Comparison of ENCODE assay signal across 33 cellular contexts in the genomic region with DNA sequence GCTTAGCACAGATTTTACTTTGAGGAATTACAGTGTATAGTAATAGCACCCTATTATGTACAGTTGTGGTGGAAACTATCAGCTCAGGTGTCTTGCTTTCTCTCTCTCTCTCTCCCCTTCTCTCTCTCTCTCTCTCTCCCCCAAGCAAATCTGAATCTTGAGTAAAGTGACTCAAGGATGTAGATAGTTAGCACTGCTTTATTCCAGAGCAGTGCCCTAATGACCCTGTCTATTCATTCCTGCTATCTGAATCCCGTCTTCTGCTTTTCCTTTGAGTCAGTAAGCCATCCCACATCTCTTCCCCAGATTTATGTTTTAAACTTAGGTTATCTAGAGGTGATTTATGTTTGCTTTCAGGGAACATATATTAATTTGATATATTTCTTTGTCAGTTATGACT. TPM values are rescaled to one million over a fixed set of nuclear protein-coding genes. Genes with fewer than 3 reads are reported as not detected.
"Had no signal": no experiment of that assay in that cellular context is flagged by ENCODE, and none has a peak within 500 bp of the region (broad histone marks: within the 10 kb centered on the region; RNA-seq: fewer than 3 reads in every experiment).

No MANE protein-coding gene starts in this region.

- H3K4me3 ChIP-seq: body of pancreas, esophagus muscularis mucosa, gastroesophageal sphincter, heart right ventricle, hepatocyte had no signal

- H2AFZ ChIP-seq: hepatocyte had no signal

- H3K79me2 ChIP-seq: hepatocyte had no signal

- H3K4me1 ChIP-seq: foreskin keratinocyte had no signal

- H3K36me3 ChIP-seq: esophagus muscularis mucosa, gastroesophageal sphincter, heart right ventricle had no signal

- H3K27me3 ChIP-seq: body of pancreas had no signal

- DNase-seq: activated CD4-positive, alpha-beta memory T cell treated with anti-CD3 and anti-CD28 coated beads, Interleukin-2, amount 10 ng/mL, durations not matched to agents 7 days and 5 days; activated CD4-positive, alpha-beta T cell treated with anti-CD3 and anti-CD28 coated beads for 1 hour; activated CD4-positive, alpha-beta T cell treated with anti-CD3 and anti-CD28 coated beads for 4 hours; activated CD4-positive, alpha-beta T cell treated with anti-CD3 and anti-CD28 coated beads, Interleukin-2, amount 10 ng/mL, durations not matched to agents 7 days and 5 days; activated CD4-positive, alpha-beta T cell treated with anti-CD3 and anti-CD28 coated beads, Interleukin-2, amount 50 U/mL, for 4 hours; activated effector memory CD4-positive, alpha-beta T cell treated with Interleukin-2 at 50 U/mL for 16 hours; activated gamma-delta T cell treated with Interleukin-2 at 50 U/mL for 16 hours; activated naive CD4-positive, alpha-beta T cell treated with anti-CD3 and anti-CD28 coated beads, Interleukin-2, amount 50 U/mL, for 16 hours; activated naive CD4-positive, alpha-beta T cell treated with Interleukin-2 at 50 U/mL for 16 hours; activated naive CD8-positive, alpha-beta T cell treated with anti-CD3 and anti-CD28 coated beads, Interleukin-2, amount 10 ng/mL, durations not matched to agents 7 days and 5 days; activated T-cell treated with anti-CD3 and anti-CD28 coated beads, Interleukin-2, amount 50 U/mL, for 4 hours; amniotic stem cell; anterior cingulate cortex; body of pancreas; caudate nucleus; cortex of kidney; dermis blood vessel endothelial cell; effector CD4-positive, alpha-beta T cell; effector memory CD8-positive, alpha-beta T cell; erythroblast; foreskin keratinocyte; heart right ventricle; T-helper 1 cell; T-helper 2 cell had no signal

- H3K9me3 ChIP-seq: body of pancreas, gastroesophageal sphincter, heart right ventricle had no signal

- FAIRE-seq: colon had no signal

- H3K27ac ChIP-seq: body of pancreas, esophagus muscularis mucosa, foreskin keratinocyte, gastroesophageal sphincter, heart right ventricle, hepatocyte, VCaP had no signal

- ATAC-seq: activated T-cell treated with anti-CD3 and anti-CD28 coated beads, Interleukin-2, amount 50 U/mL, for 4 hours; activated T-helper 17 cell treated with anti-CD3 and anti-CD28 coated beads, Interleukin-2, amount 50 U/mL, for 72 hours; body of pancreas; effector memory CD8-positive, alpha-beta T cell; foreskin keratinocyte; gastroesophageal sphincter; heart right ventricle; WTC11 had no signal

- H3K4me2 ChIP-seq: hepatocyte had no signal

RNA-seq across cellular contexts. Expression of a gene that starts 5.2 kb away (rescaled TPM):
- total RNA-seq: chondrocyte, foreskin keratinocyte, glomerular endothelial cell had no signal
- polyA plus RNA-seq: foreskin keratinocyte had no signal

RNA-seq across cellular contexts. Expression of a gene that starts 24.5 kb away (rescaled TPM):
- total RNA-seq: activated CD4-positive, alpha-beta memory T cell treated with anti-CD3 and anti-CD28 coated beads, Interleukin-2, amount 10 ng/mL, durations not matched to agents 7 days and 5 days; activated CD4-positive, alpha-beta T cell treated with anti-CD3 and anti-CD28 coated beads, Interleukin-2, amount 10 ng/mL, durations not matched to agents 7 days and 5 days; activated naive CD8-positive, alpha-beta T cell treated with anti-CD3 and anti-CD28 coated beads, Interleukin-2, amount 10 ng/mL, durations not matched to agents 7 days and 5 days; activated T-cell treated with anti-CD3 and anti-CD28 coated beads, Interleukin-2, amount 50 U/mL, for 4 hours; activated T-helper 17 cell treated with anti-CD3 and anti-CD28 coated beads, Interleukin-2, amount 50 U/mL, for 72 hours; dermis blood vessel endothelial cell; foreskin keratinocyte; glomerular endothelial cell; WTC11 had no signal
- polyA plus RNA-seq: foreskin keratinocyte had no signal

RNA-seq across cellular contexts. Expression of a gene that starts 57.0 kb away (rescaled TPM):
- total RNA-seq: activated CD4-positive, alpha-beta memory T cell treated with anti-CD3 and anti-CD28 coated beads, Interleukin-2, amount 10 ng/mL, durations not matched to agents 7 days and 5 days; activated CD4-positive, alpha-beta T cell treated with anti-CD3 and anti-CD28 coated beads, Interleukin-2, amount 10 ng/mL, durations not matched to agents 7 days and 5 days; activated naive CD8-positive, alpha-beta T cell treated with anti-CD3 and anti-CD28 coated beads, Interleukin-2, amount 10 ng/mL, durations not matched to agents 7 days and 5 days; foreskin keratinocyte had no signal
